ENCODE assay signal across 1 cellular context in the genomic region with DNA sequence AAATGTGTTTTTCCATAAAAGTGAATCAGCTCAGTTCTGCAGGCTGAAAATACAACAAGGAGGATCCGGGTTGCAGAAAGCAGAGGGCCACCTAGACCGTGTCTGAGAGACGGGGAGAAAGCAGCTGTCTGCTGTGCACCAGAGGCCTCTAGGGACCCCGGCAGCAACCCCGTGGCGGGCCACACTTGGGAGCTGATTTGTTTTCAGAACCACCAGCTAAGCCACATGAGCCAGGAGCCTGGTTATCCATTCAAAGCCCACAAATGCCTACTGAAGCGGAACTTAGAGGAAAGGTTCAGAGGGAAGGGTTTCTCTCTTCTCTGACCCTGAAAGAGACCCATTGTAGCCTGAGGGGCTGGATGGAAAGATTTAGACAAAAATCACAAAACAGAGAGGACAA.
TF ChIP-seq lines count a peak whose summit lies in the region.

No MANE protein-coding gene starts in this region.

TF ChIP-seq in K562, 482 proteins besides CTCF, POLR2A, EP300 and RAD21 (continued from another document):
- TF ChIP-seq ZNF76 (CRISPR knock-in tag; IDR thresholded peaks at IDR 0.05; ENCODE audit: borderline replicate concordance), result no peak
TF ChIP-seq in K562: peak in this region for 0.
